In genomic region chr4:7068279-7068842, GRCh38 we compare ENCODE assay signal across 8 cellular contexts. TPM values are rescaled to one million over a fixed set of nuclear protein-coding genes. Genes with fewer than 3 reads are reported as not detected.
DNase-seq lines count a peak whose midpoint lies in the region; ATAC-seq, FAIRE-seq and TF ChIP-seq lines count a peak whose summit lies in the region.

No MANE protein-coding gene starts in this region.

- no peak for TF ChIP-seq RAD21 in A549 (conservative IDR thresholded peaks at IDR 0.05 in 1 of 2, IDR thresholded peaks at IDR 0.05 in 1 of 2)

- no peak overlapping the region for H2BK5ac ChIP-seq in mesendoderm (ENCODE audit: low read length)

- peak overlapping the region; percentile 89 for H3K56ac ChIP-seq in mesendoderm (ENCODE audit: low read length)

- peaks cover 3% of the 10 kb centered on the region for H3K36me3 ChIP-seq in mesendoderm (ENCODE audit: control insufficient read depth, insufficient read depth, low read length)

- TF ChIP-seq CTCF in A549 (IDR thresholded peaks at IDR 0.05) (no peak), astrocyte of the spinal cord (IDR thresholded peaks at IDR 0.05; ENCODE audit: low read depth, low read length) (peak; percentile 6)

- no peak for FAIRE-seq in A549 (lab: Jason Lieb, UNC)

- H3K4me1 ChIP-seq in A549 (peaks cover 19% of the 10 kb centered on the region; the same call in 2 of the 3 replicates), mesendoderm (ENCODE audit: control insufficient read depth, low read depth, low read length) (peaks cover 4% of the 10 kb centered on the region)

- TF ChIP-seq EP300 in A549 (IDR thresholded peaks at IDR 0.05): no peak

- no peaks in the 10 kb centered on the region for H3K27me3 ChIP-seq in mesendoderm (ENCODE audit: insufficient read depth, low read length, poor library complexity)

- intact Hi-C loops in sciatic nerve (cut with DNase I): loop anchor here (10.0 kb wide), 1 partner anchor 354 kb away; the partner anchor contains the start of gene BLOC1S4

- no peak overlapping the region for H3K4ac ChIP-seq in mesendoderm (ENCODE audit: low read depth, low read length)

- peak overlapping the region; percentile 51 for H3K18ac ChIP-seq in mesendoderm (ENCODE audit: low read length)

- no peak overlapping the region for H2BK15ac ChIP-seq in mesendoderm (replicated peaks; ENCODE audit: low read depth)

- H3K9me3 ChIP-seq in A549: no peaks in the 10 kb centered on the region

- CTCF ChIA-PET in A549 (lab: Yijun Ruan, JAX): interaction anchor here (1.0 to 6.3 kb wide), 10 partner anchors 12 to 398 kb away, joined by 3 to 69 read pairs (median 10); no protein-coding TSS in a partner anchor

- no peak for DNase-seq in A549 (ENCODE audit: low read depth in 1 of 2, low spot score in 1 of 2)
- no peak for DNase-seq in astrocyte of the spinal cord (ENCODE audit: low read depth, low spot score)
- DNase-seq in mesendoderm: no peak
- DNase-seq in sciatic nerve (ENCODE audit: low spot score): no peak
- DNase-seq in AG20443 (ENCODE audit: low spot score): no peak

- no peak overlapping the region for H3K23ac ChIP-seq in mesendoderm (ENCODE audit: low read length)

- H2BK120ac ChIP-seq in mesendoderm (ENCODE audit: low read depth, low read length): no peak overlapping the region

- WGBS in A549 (ENCODE audit: missing lambda C conversion rate): 4% methylated on average over 19 of the region's 50 CpGs
- WGBS in mesendoderm (ENCODE audit: extremely low coverage, insufficient coverage, low lambda C conversion rate): no CpG with 5 or more reads among the region's 50 CpGs

- H3K4me3 ChIP-seq in A549 (peak overlapping the region; percentile 61), astrocyte of the spinal cord (ENCODE audit: low read depth, low read length) (peak overlapping the region; percentile 80), mesendoderm (ENCODE audit: low read length) (peak overlapping the region; percentile 54)

- peak overlapping the region; percentile 81 for H3K4me2 ChIP-seq in A549
- peak overlapping the region; percentile 80 for H3K4me2 ChIP-seq in mesendoderm (ENCODE audit: low read length)

- ATAC-seq in A549: peak; percentile 76 to 85
- ATAC-seq in HG03565 (IDR thresholded peaks at IDR 0.05; ENCODE audit: unreplicated experiment): peak; percentile 7
- no peak for ATAC-seq in HG03280 (IDR thresholded peaks at IDR 0.05; ENCODE audit: unreplicated experiment)
- ATAC-seq in sciatic nerve: no peak

- in situ Hi-C loops in astrocyte of the spinal cord (cut with HindIII; ENCODE audit: low sequenced_read_pairs): no loop called here

- H3K79me2 ChIP-seq in mesendoderm (ENCODE audit: control insufficient read depth, insufficient read depth, low read length): peaks cover 18% of the 10 kb centered on the region

- POLR2A ChIA-PET in A549 (lab: Yijun Ruan, JAX): interaction anchor here (0.7 to 2.3 kb wide), 12 partner anchors 9 to 159 kb away, joined by 3 to 19 read pairs (median 6); partner anchors contain the start of genes TADA2B and TBC1D14

- H2AK5ac ChIP-seq in mesendoderm (ENCODE audit: low read length): no peak overlapping the region

- H3K27ac ChIP-seq in A549 (peak overlapping the region; percentile 68 to 90), mesendoderm (ENCODE audit: low read depth, low read length) (no peak overlapping the region)

- peak overlapping the region; percentile 80 for H3K9ac ChIP-seq in mesendoderm (ENCODE audit: low read length)

- H4K8ac ChIP-seq in mesendoderm (ENCODE audit: low read depth, low read length): no peak overlapping the region

- no peak overlapping the region for H4K5ac ChIP-seq in mesendoderm (ENCODE audit: low read length)

- peak; percentile 78 for TF ChIP-seq POLR2A in A549 (IDR thresholded peaks at IDR 0.05; ENCODE audit: low read length)
- peak; percentile 75 for TF ChIP-seq POLR2A in GM19099 (IDR thresholded peaks at IDR 0.05; ENCODE audit: extremely low read depth, insufficient read length, low read depth)

- peaks cover 13% of the 10 kb centered on the region for H3K79me1 ChIP-seq in mesendoderm (ENCODE audit: low read length)

TF ChIP-seq in A549, 52 proteins besides CTCF, POLR2A, EP300 and RAD21:
- no peak for TF ChIP-seq CBX2 (IDR thresholded peaks at IDR 0.05; ENCODE audit: borderline replicate concordance, low read depth)
- no peak for TF ChIP-seq CBX8 (IDR thresholded peaks at IDR 0.05)
- no peak for TF ChIP-seq FOXS1 (CRISPR knock-in tag; IDR thresholded peaks at IDR 0.05)
- TF ChIP-seq, protein P1, sequence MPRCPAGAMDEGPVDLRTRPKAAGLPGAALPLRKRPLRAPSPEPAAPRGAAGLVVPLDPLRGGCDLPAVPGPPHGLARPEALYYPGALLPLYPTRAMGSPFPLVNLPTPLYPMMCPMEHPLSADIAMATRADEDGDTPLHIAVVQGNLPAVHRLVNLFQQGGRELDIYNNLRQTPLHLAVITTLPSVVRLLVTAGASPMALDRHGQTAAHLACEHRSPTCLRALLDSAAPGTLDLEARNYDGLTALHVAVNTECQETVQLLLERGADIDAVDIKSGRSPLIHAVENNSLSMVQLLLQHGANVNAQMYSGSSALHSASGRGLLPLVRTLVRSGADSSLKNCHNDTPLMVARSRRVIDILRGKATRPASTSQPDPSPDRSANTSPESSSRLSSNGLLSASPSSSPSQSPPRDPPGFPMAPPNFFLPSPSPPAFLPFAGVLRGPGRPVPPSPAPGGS (IDR thresholded peaks at IDR 0.05): peak; percentile 66; the same call in 2 of the 3 replicates
- TF ChIP-seq JUN (IDR thresholded peaks at IDR 0.05): peak; percentile 28 to 47; a peak in 1 of 5 replicates
- TF ChIP-seq, protein P2, sequence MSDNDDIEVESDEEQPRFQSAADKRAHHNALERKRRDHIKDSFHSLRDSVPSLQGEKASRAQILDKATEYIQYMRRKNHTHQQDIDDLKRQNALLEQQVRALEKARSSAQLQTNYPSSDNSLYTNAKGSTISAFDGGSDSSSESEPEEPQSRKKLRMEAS (IDR thresholded peaks at IDR 0.05): no peak
- peak; percentile 17; the same call in 1 of the 2 replicates for TF ChIP-seq PHF8 (IDR thresholded peaks at IDR 0.05; ENCODE audit: borderline replicate concordance, low read depth)

RNA-seq across cellular contexts. Expression of gene GRPEL1, which starts 0.5 kb away (rescaled TPM):
- polyA plus RNA-seq in A549 (2011; rRNA removed): 50.9 and 72.0 TPM in 2 replicates
- 32.5 and 40.2 TPM in 2 replicates for polyA plus RNA-seq in A549 (2012; cell fraction: cytosol; rRNA removed)
- 14.1 and 17.2 TPM in 2 replicates for polyA plus RNA-seq in A549 (2012; cell fraction: nucleus; rRNA removed)
- polyA plus RNA-seq in A549 (2017; fragmentation: RNase III; extraction: RNeasy Plus Mini Kit Qiagen cat#74134 plus additional on column Dnase treatment): 45.5 to 57.6 TPM (median 46.2 TPM) in 3 replicates
- polyA minus RNA-seq in A549 (2011; rRNA and poly(A)+ RNA removed): 21.4 and 24.1 TPM in 2 replicates
- polyA plus RNA-seq in mesendoderm (2013, experiment 1 of 2): 27.2 TPM
- polyA plus RNA-seq in mesendoderm (2013, experiment 2 of 2): 28.8 TPM
- 20.6 TPM for total RNA-seq in sciatic nerve

RNA-seq across cellular contexts. Expression of gene TADA2B, which starts 25.2 kb away (rescaled TPM):
- polyA plus RNA-seq in A549 (2011; rRNA removed): 6.0 and 6.7 TPM in 2 replicates
- 6.1 and 7.6 TPM in 2 replicates for polyA plus RNA-seq in A549 (2012; cell fraction: cytosol; rRNA removed)
- polyA plus RNA-seq in A549 (2012; cell fraction: nucleus; rRNA removed): 8.1 and 10.8 TPM in 2 replicates
- polyA plus RNA-seq in A549 (2017; fragmentation: RNase III; extraction: RNeasy Plus Mini Kit Qiagen cat#74134 plus additional on column Dnase treatment): 10.1 to 11.3 TPM (median 10.8 TPM) in 3 replicates
- polyA minus RNA-seq in A549 (2011; rRNA and poly(A)+ RNA removed): 5.1 and 6.1 TPM in 2 replicates
- polyA plus RNA-seq in mesendoderm (2013, experiment 1 of 2): 8.0 TPM
- 8.3 TPM for polyA plus RNA-seq in mesendoderm (2013, experiment 2 of 2)
- 14.8 TPM for total RNA-seq in sciatic nerve

Comparison
In these comparisons a context has a peak if more than half of its experiments do, and no peak if none do; other contexts are left out.
1. ATAC-seq: peak in A549 (2 of 2) and HG03565 (single experiment); none in HG03280 (single experiment) and sciatic nerve (single experiment).
2. Peak in every context shown above with its lines, with median percentiles within 50 percentile points of each other: H3K4me3 ChIP-seq.